8 cellular contexts compared by ENCODE assay signal in the genomic region with DNA sequence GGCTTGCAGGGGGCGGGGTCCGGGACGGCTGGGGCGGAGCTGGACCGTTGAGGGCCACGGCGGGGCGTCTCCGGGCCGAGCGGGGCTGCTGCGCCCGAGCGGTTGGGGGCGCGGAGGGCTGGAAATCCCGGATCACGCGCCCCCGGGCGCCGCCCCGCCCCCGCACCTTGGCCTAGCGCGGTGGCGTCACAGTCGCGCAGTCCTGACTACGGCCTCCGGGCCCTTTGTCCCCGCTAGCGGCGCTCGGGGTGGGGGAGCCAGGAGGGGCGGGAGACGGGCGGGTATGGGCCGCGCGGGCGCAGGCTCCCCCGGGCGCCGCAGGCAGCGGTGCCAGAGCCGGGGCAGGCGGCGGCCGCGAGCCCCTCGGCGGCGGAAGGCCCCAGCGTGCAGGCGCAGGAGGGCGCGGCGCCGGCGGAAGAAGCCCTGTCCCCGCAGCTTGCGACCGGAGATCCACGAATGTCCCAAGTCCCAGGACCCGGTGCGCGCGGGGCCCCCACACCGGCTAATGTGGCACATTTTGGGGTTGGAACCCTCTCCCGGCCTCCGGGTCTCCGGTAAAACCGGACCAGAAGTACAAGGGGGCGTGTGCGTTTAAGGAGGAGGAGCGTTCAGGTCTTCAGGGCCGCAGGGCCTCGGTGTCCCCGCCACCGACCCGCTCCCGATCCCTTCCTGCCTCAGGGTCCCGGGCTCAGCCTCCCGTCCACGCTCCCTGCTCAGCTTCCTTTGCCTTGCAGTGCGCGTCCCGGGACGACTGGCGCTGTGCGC. TPM values are rescaled to one million over a fixed set of nuclear protein-coding genes. Genes with fewer than 3 reads are reported as not detected.
DNase-seq lines count a peak whose midpoint lies in the region; ATAC-seq and TF ChIP-seq lines count a peak whose summit lies in the region.

No MANE protein-coding gene starts in this region.

- H2AFZ ChIP-seq in SU-DHL-6 (ENCODE audit: low read depth, low read length, severe bottlenecking) (peak overlapping the region; percentile 75), parathyroid adenoma (peak overlapping the region; percentile 80)

- H3K9me3 ChIP-seq in SU-DHL-6 (ENCODE audit: insufficient read depth, low read length), result no peaks in the 10 kb centered on the region
- no peaks in the 10 kb centered on the region for H3K9me3 ChIP-seq in parathyroid adenoma (ENCODE audit: control insufficient read depth, low read length)
- H3K9me3 ChIP-seq in vagina, result no peaks in the 10 kb centered on the region

- intact Hi-C loops in left cardiac atrium (cut with DNase I) (loop anchor here in 1 of 2 donors (5.0 kb wide), 1 partner anchor 77 kb away; the partner anchor contains the start of gene CNN2), vagina (cut with DNase I) (loop anchor here (5.0 kb wide), 1 partner anchor 77 kb away; the partner anchor contains the start of gene CNN2)

- H3K9ac ChIP-seq in SU-DHL-6 (ENCODE audit: low read length) (peak overlapping the region; percentile 89), parathyroid adenoma (peak overlapping the region; percentile 89)

- H3K36me3 ChIP-seq in SU-DHL-6 (ENCODE audit: low read length) (no peaks in the 10 kb centered on the region), parathyroid adenoma (ENCODE audit: control insufficient read depth, insufficient read depth, low read length) (no peaks in the 10 kb centered on the region), vagina (peaks cover 0 to 27% of the 10 kb centered on the region in 2 donors)

- H3K4me3 ChIP-seq in SU-DHL-6 (ENCODE audit: insufficient read depth, low read length, poor library complexity, severe bottlenecking) (peak overlapping the region; percentile 97), parathyroid adenoma (ENCODE audit: low read depth, low read length) (peak overlapping the region; percentile 92), vagina (peak overlapping the region; percentile 86 to 92)

- no peaks in the 10 kb centered on the region for H4K20me1 ChIP-seq in SU-DHL-6 (ENCODE audit: low read depth, low read length)

- H3K79me2 ChIP-seq in SU-DHL-6 (ENCODE audit: insufficient read depth, low read length) (no peaks in the 10 kb centered on the region), parathyroid adenoma (peaks cover 4% of the 10 kb centered on the region)

- peak; percentile 57 for DNase-seq in COLO829 (ENCODE audit: low spot score)
- peak; percentile 47 for DNase-seq in amniotic epithelial cell (ENCODE audit: low read depth)
- DNase-seq in left cardiac atrium, result peak; percentile 79
- no peak for DNase-seq in vagina (ENCODE audit: extremely low spot score in 2 of 2)

- no peaks in the 10 kb centered on the region for H3K9me2 ChIP-seq in SU-DHL-6 (replicated peaks; ENCODE audit: insufficient read depth, low read length)

- H3K4me2 ChIP-seq in SU-DHL-6 (ENCODE audit: low read depth, low read length, poor library complexity, severe bottlenecking) (peak overlapping the region; percentile 79), parathyroid adenoma (ENCODE audit: low read length) (peak overlapping the region; percentile 83)

- TF ChIP-seq RAD21 in Ishikawa (IDR thresholded peaks at IDR 0.05; ENCODE audit: low read depth), result no peak

- no peaks in the 10 kb centered on the region for H3K27me3 ChIP-seq in SU-DHL-6 (ENCODE audit: low read length)
- no peaks in the 10 kb centered on the region for H3K27me3 ChIP-seq in parathyroid adenoma (ENCODE audit: control insufficient read depth, insufficient read depth, low read length)
- H3K27me3 ChIP-seq in vagina, result no peaks in the 10 kb centered on the region

- H3K27ac ChIP-seq in SU-DHL-6 (ENCODE audit: low read depth, low read length) (peak overlapping the region; percentile 69), parathyroid adenoma (peak overlapping the region; percentile 83), vagina (peak overlapping the region; percentile 99)

- peaks cover 3% of the 10 kb centered on the region; the same call in 1 of the 2 replicates for H3F3A ChIP-seq in SU-DHL-6 (ENCODE audit: insufficient read depth)

- TF ChIP-seq CTCF in SU-DHL-6 (IDR thresholded peaks at IDR 0.05; ENCODE audit: insufficient read depth, low read length, poor library complexity, severe bottlenecking), result no peak
- no peak for TF ChIP-seq CTCF in parathyroid adenoma (IDR thresholded peaks at IDR 0.05)
- TF ChIP-seq CTCF in vagina (IDR thresholded peaks at IDR 0.05), result no peak

- no peak for TF ChIP-seq EP300 in Ishikawa (IDR thresholded peaks at IDR 0.05; ENCODE audit: borderline replicate concordance)

- ATAC-seq in GM21367 (IDR thresholded peaks at IDR 0.05; ENCODE audit: unreplicated experiment), result peak; percentile 18
- ATAC-seq in left cardiac atrium, result peak; percentile 35 to 67

- TF ChIP-seq POLR2A in vagina (IDR thresholded peaks at IDR 0.05), result peak in 1 of 2 donors; percentile 10

- H3K4me1 ChIP-seq in parathyroid adenoma, result peaks cover 21% of the 10 kb centered on the region
- H3K4me1 ChIP-seq in vagina, result peaks cover 58% of the 10 kb centered on the region

TF ChIP-seq in Ishikawa, 13 proteins besides CTCF, POLR2A, EP300 and RAD21:
- no peak for TF ChIP-seq REST (IDR thresholded peaks at IDR 0.05; ENCODE audit: low read depth)
- peak; percentile 89; the same call in 1 of the 2 replicates for TF ChIP-seq ZBTB7A (IDR thresholded peaks at IDR 0.05; ENCODE audit: low read depth)
- TF ChIP-seq, protein P1, sequence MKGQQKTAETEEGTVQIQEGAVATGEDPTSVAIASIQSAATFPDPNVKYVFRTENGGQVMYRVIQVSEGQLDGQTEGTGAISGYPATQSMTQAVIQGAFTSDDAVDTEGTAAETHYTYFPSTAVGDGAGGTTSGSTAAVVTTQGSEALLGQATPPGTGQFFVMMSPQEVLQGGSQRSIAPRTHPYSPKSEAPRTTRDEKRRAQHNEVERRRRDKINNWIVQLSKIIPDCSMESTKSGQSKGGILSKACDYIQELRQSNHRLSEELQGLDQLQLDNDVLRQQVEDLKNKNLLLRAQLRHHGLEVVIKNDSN (IDR thresholded peaks at IDR 0.05), result peak; percentile 64
- TF ChIP-seq FOXM1 (IDR thresholded peaks at IDR 0.05; ENCODE audit: borderline replicate concordance, low read depth), result no peak
- TF ChIP-seq MAX (IDR thresholded peaks at IDR 0.05), result 0 out of 2 replicates have a peak, but pooled peaks have one; percentile 19
- TF ChIP-seq TCF12 (IDR thresholded peaks at IDR 0.05; ENCODE audit: low read depth), result peak; percentile 14; the same call in 1 of the 2 replicates
- TF ChIP-seq TEAD4 (IDR thresholded peaks at IDR 0.05), result no peak
- peak; percentile 92 for TF ChIP-seq EGR1 (IDR thresholded peaks at IDR 0.05)
- TF ChIP-seq CEBPB (IDR thresholded peaks at IDR 0.05), result no peak
- no peak for TF ChIP-seq YY1 (IDR thresholded peaks at IDR 0.05; ENCODE audit: low read depth)
- TF ChIP-seq CREB1 (IDR thresholded peaks at IDR 0.05; ENCODE audit: low read depth), result peak; percentile 38; the same call in 1 of the 2 replicates
- TF ChIP-seq TAF1 (IDR thresholded peaks at IDR 0.05; ENCODE audit: low read depth), result no peak; the same call in 1 of the 2 replicates
- TF ChIP-seq NFIC (IDR thresholded peaks at IDR 0.05), result no peak

RNA-seq across cellular contexts. Expression of gene GPX4, which starts 0.8 kb away (rescaled TPM):
- 100 to 1,000 TPM; 378 to 432 TPM for total RNA-seq in left cardiac atrium
- total RNA-seq in vagina, result 524 TPM

RNA-seq across cellular contexts. Expression of gene POLR2E, which starts 9.5 kb away (rescaled TPM):
- total RNA-seq in left cardiac atrium, result 100 to 1,000 TPM; 142 to 143 TPM
- 83.7 TPM for total RNA-seq in vagina

RNA-seq across cellular contexts. Expression of gene ARHGAP45, which starts 37.7 kb away (rescaled TPM):
- 10 to 100 TPM; 10.6 to 12.6 TPM for total RNA-seq in left cardiac atrium
- 36.8 TPM for total RNA-seq in vagina

Comparison
In these comparisons a context has a peak if more than half of its experiments do, and no peak if none do; other contexts are left out.
1. DNase-seq: peak in COLO829 (single experiment), amniotic epithelial cell (single experiment) and left cardiac atrium (single experiment); none in vagina (0 of 2).
2. Peak in every context shown above with its lines, with median percentiles within 50 percentile points of each other: H3K27ac ChIP-seq and H3K4me3 ChIP-seq.